Comparison of ENCODE assay signal across 10 cellular contexts in genomic region chr11:17556999-17557398, GRCh38. TPM values are rescaled to one million over a fixed set of nuclear protein-coding genes. Genes with fewer than 3 reads are reported as not detected.
"Had no signal": no experiment of that assay in that cellular context is flagged by ENCODE, and none has a peak within 500 bp of the region (broad histone marks: within the 10 kb centered on the region; RNA-seq: fewer than 3 reads in every experiment).

No MANE protein-coding gene starts in this region.

- H3K4me3 ChIP-seq: GM23248, HAP-1 had no signal

- H3K36me3 ChIP-seq: HAP-1 had no signal

- H3K4me1 ChIP-seq: HAP-1 had no signal

- H3K27ac ChIP-seq: GM23248, HL-60 had no signal

- H3K9me3 ChIP-seq: HAP-1 had no signal

- DNase-seq: GM23248, GOT3, H7, HFFc6 had no signal

RNA-seq across cellular contexts. Expression of gene OTOG, which starts 9.9 kb away (rescaled TPM):
- total RNA-seq: GM23248, H4, HepG2, HFFc6, HT1080 had no signal
- polyA plus RNA-seq: GM23248, HepG2, IgD-negative memory B cell had no signal

RNA-seq across cellular contexts. Expression of gene USH1C, which starts 12.8 kb away (rescaled TPM):
- total RNA-seq: GM23248, H4, HepG2, HFFc6, HT1080 had no signal
- polyA plus RNA-seq: GM23248, HepG2, IgD-negative memory B cell had no signal
